ENCODE assay signal across 22 cellular contexts in the genomic region with DNA sequence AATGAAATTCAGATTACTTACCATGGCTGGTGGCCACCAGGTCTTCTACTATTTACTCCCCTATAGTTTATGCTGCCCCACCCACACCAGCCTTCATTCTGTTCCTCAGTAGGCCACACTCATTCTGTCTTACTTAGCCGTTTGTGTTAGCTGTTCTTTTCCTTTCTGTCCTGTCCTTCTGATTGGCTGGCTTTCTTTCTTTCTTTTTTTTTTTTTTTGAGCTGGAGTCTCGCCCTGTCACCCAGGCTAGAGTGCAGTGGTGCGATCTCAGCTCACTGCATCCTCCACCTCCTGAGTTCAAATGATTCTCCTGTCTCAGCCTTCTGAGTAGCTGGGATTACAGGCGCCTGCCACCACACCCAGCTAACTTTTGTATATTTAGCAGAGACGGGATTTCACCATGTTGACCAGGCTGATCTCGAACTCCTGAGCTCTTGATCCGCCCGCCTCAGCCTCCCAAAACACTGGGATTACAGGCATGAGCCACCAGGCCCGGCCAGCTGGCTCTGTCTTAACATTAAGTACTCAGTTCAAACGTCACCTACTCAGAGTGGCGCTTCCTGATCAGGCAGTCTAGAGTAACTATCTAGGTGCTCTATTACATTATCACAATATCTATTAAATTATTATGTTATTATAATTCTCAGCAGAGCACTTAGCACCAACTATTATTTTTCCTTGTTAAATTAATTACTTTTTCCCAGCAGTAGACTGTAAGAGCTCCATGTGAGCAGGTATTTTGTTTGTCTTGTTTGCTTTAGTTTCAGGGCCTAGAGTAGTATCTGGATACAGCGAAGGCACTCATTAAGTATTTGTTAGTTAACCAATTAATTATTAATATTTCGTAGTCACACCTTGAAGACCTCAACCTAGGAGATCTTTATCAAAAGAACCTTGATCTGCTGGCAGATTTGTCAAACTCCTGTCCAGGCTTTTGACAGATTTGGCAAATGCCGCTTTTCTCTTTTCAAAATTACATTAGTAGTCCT. TPM values are rescaled to one million over a fixed set of nuclear protein-coding genes. Genes with fewer than 3 reads are reported as not detected.
DNase-seq lines count a peak whose midpoint lies in the region; ATAC-seq and TF ChIP-seq lines count a peak whose summit lies in the region.
"Had no signal": no experiment of that assay in that cellular context is flagged by ENCODE, and none has a peak within 500 bp of the region (broad histone marks: within the 10 kb centered on the region; RNA-seq: fewer than 3 reads in every experiment).

No MANE protein-coding gene starts in this region.

- H3K9me3 ChIP-seq in SJCRH30 (replicated peaks), result no peaks in the 10 kb centered on the region
- no peaks in the 10 kb centered on the region for H3K9me3 ChIP-seq in smooth muscle cell (replicated peaks; ENCODE audit: low read depth)
- H3K9me3 ChIP-seq in left lung, result no peaks in the 10 kb centered on the region
- H3K9me3 ChIP-seq: left ventricle myocardium inferior, spleen, transverse colon had no signal

- peak; percentile 85 for ATAC-seq in esophagus mucosa
- no peak for ATAC-seq in left lung
- no peak for ATAC-seq in GM21786 (IDR thresholded peaks at IDR 0.05; ENCODE audit: unreplicated experiment)
- no peak for ATAC-seq in GM21515 (IDR thresholded peaks at IDR 0.05; ENCODE audit: unreplicated experiment)

- WGBS in smooth muscle cell (ENCODE audit: low lambda C conversion rate), result 74% methylated on average over 14 of the region's 14 CpGs

- no peak overlapping the region for H3K4me2 ChIP-seq in smooth muscle cell

- H3K79me2 ChIP-seq in smooth muscle cell (ENCODE audit: low read depth), result peaks cover 27% of the 10 kb centered on the region

- H3K9ac ChIP-seq in smooth muscle cell (ENCODE audit: low read depth), result no peak overlapping the region

- TF ChIP-seq CTCF in smooth muscle cell (IDR thresholded peaks at IDR 0.05; ENCODE audit: borderline replicate concordance, insufficient read depth, poor library complexity, severe bottlenecking), result no peak
- TF ChIP-seq CTCF in left lung (IDR thresholded peaks at IDR 0.05), result no peak

- peaks cover 26% of the 10 kb centered on the region for H3K4me1 Mint-ChIP-seq in activated CD4-positive, alpha-beta T cell treated with anti-CD3 and anti-CD28 coated beads, Interleukin-2, amount 10 ng/mL, durations not matched to agents 24 days and 14 days

- DNase-seq in activated CD4-positive, alpha-beta T cell treated with anti-CD3 and anti-CD28 coated beads, Interleukin-2, amount 10 ng/mL, durations not matched to agents 24 days and 14 days, result no peak
- DNase-seq in activated CD4-positive, alpha-beta T cell treated with anti-CD3 and anti-CD28 coated beads for 48 hours, result no peak
- DNase-seq in SJCRH30 (peak; percentile 26 to 27), smooth muscle cell (lab: John Stamatoyannopoulos, UW; ENCODE audit: unreplicated experiment) (no peak), left lung (no peak)
- DNase-seq: 8988T; activated effector memory CD4-positive, alpha-beta T cell treated with Interleukin-2 at 50 U/mL for 16 hours; amygdala; foreskin melanocyte; GOT3; left ventricle myocardium inferior; NCI-H146; NCI-H345; OCI-M1; posterior cingulate gyrus; spleen; stimulated activated naive CD4-positive, alpha-beta T cell treated with Interleukin-2 at 50 U/mL for 16 hours; transverse colon had no signal

- H2AFZ ChIP-seq in smooth muscle cell (ENCODE audit: low read depth), result no peak overlapping the region

- H3K27ac ChIP-seq in SJCRH30 (peak overlapping the region; percentile 77), smooth muscle cell (ENCODE audit: low read depth) (peak overlapping the region; percentile 4), left lung (no peak overlapping the region)
- H3K27ac ChIP-seq: C4-2B, left ventricle myocardium inferior, spleen, transverse colon had no signal

- H3K9me3 Mint-ChIP-seq in activated CD4-positive, alpha-beta T cell treated with anti-CD3 and anti-CD28 coated beads, Interleukin-2, amount 10 ng/mL, durations not matched to agents 24 days and 14 days, result no peaks in the 10 kb centered on the region

- H3K27ac Mint-ChIP-seq in activated CD4-positive, alpha-beta T cell treated with anti-CD3 and anti-CD28 coated beads, Interleukin-2, amount 10 ng/mL, durations not matched to agents 24 days and 14 days, result peak overlapping the region; percentile 27

- peaks cover 11% of the 10 kb centered on the region for H3K36me3 Mint-ChIP-seq in activated CD4-positive, alpha-beta T cell treated with anti-CD3 and anti-CD28 coated beads, Interleukin-2, amount 10 ng/mL, durations not matched to agents 24 days and 14 days (ENCODE audit: low read depth)

- H3K4me3 Mint-ChIP-seq in activated CD4-positive, alpha-beta T cell treated with anti-CD3 and anti-CD28 coated beads, Interleukin-2, amount 10 ng/mL, durations not matched to agents 24 days and 14 days, result no peak overlapping the region

- H4K20me1 ChIP-seq in smooth muscle cell (ENCODE audit: low read depth), result no peaks in the 10 kb centered on the region

- H3K4me3 ChIP-seq in SJCRH30 (no peak overlapping the region), smooth muscle cell (no peak overlapping the region), left lung (no peak overlapping the region)
- H3K4me3 ChIP-seq: left ventricle myocardium inferior, spleen, transverse colon had no signal

- H3K4me1 ChIP-seq in SJCRH30 (peaks cover 16% of the 10 kb centered on the region), smooth muscle cell (ENCODE audit: low read depth) (no peaks in the 10 kb centered on the region), left lung (peaks cover 0 to 4% of the 10 kb centered on the region in 2 donors)

- H3K27me3 ChIP-seq in SJCRH30 (no peaks in the 10 kb centered on the region), smooth muscle cell (ENCODE audit: low read depth) (no peaks in the 10 kb centered on the region), left lung (no peaks in the 10 kb centered on the region)
- H3K27me3 ChIP-seq: spleen, transverse colon had no signal

- H3K36me3 ChIP-seq in SJCRH30, result peaks cover 2% of the 10 kb centered on the region; the same call in 1 of the 2 replicates
- no peaks in the 10 kb centered on the region for H3K36me3 ChIP-seq in smooth muscle cell (ENCODE audit: low read depth)
- no peaks in the 10 kb centered on the region for H3K36me3 ChIP-seq in left lung
- H3K36me3 ChIP-seq: spleen, transverse colon had no signal

- H3F3A ChIP-seq in smooth muscle cell (ENCODE audit: low read depth), result no peaks in the 10 kb centered on the region

- no peaks in the 10 kb centered on the region for H3K27me3 Mint-ChIP-seq in activated CD4-positive, alpha-beta T cell treated with anti-CD3 and anti-CD28 coated beads, Interleukin-2, amount 10 ng/mL, durations not matched to agents 24 days and 14 days

- intact Hi-C loops in activated CD4-positive, alpha-beta T cell treated with anti-CD3 and anti-CD28 coated beads, Interleukin-2, amount 10 ng/mL, durations not matched to agents 24 days and 14 days (cut with micrococcal nuclease), result no loop called here
- intact Hi-C loops in left lung (cut with DNase I), result no loop called here

RNA-seq across cellular contexts. Expression of a gene that starts 6.4 kb away (rescaled TPM):
- 117 and 126 TPM in 2 replicates for total RNA-seq in activated CD4-positive, alpha-beta T cell treated with anti-CD3 and anti-CD28 coated beads, Interleukin-2, amount 10 ng/mL, durations not matched to agents 24 days and 14 days
- 93.8 and 95.5 TPM in 2 replicates for total RNA-seq in SJCRH30 (2014; rRNA removed; shearing (Covaris generic))
- 24.5 TPM for total RNA-seq in esophagus mucosa
- total RNA-seq in smooth muscle cell, result 11.6 and 19.2 TPM in 2 replicates
- polyA plus RNA-seq in smooth muscle cell, result 19.7 and 24.1 TPM in 2 replicates
- total RNA-seq in left lung, result 10 to 100 TPM; 13.4 to 32.7 TPM

Comparison
In these comparisons a context has a peak if more than half of its experiments do, and no peak if none do; other contexts are left out.
1. DNase-seq: peak in SJCRH30 (2 of 2); none in activated CD4-positive, alpha-beta T cell treated with anti-CD3 and anti-CD28 coated beads, Interleukin-2, amount 10 ng/mL, durations not matched to agents 24 days and 14 days (single experiment), activated CD4-positive, alpha-beta T cell treated with anti-CD3 and anti-CD28 coated beads for 48 hours (single experiment), smooth muscle cell (single experiment) and left lung (0 of 2).
2. H3K27ac ChIP-seq: peak in SJCRH30 (single experiment) and smooth muscle cell (single experiment); none in left lung (0 of 2).